In genomic region chr4:40492747-40493146, GRCh38 we compare ENCODE assay signal across 18 cellular contexts.
DNase-seq lines count a peak whose midpoint lies in the region; ATAC-seq, FAIRE-seq and TF ChIP-seq lines count a peak whose summit lies in the region.
"Had no signal": no experiment of that assay in that cellular context is flagged by ENCODE, and none has a peak within 500 bp of the region (broad histone marks: within the 10 kb centered on the region; RNA-seq: fewer than 3 reads in every experiment).

No MANE protein-coding gene starts in this region.

- H3K4me1 Mint-ChIP-seq in activated T-helper 2 cell treated with anti-CD3 and anti-CD28 coated beads, Interferon-gamma antibody, Interleukin-2, Interleukin-4, amounts not matched to agents 10 μg/mL and 5 μg/mL and 100 μg/mL, durations not matched to agents 14 hours and 24 hours and 36 hours (ENCODE audit: low read depth) = peaks cover 38% of the 10 kb centered on the region

- no CpG with 5 or more reads among the region's 4 CpGs for WGBS in IMR-90 (ENCODE audit: extremely low coverage in 2 of 2, insufficient read length in 1 of 2), 2 experiments
- WGBS in pancreas, 2 donors = 55 to 64% methylated on average over 4 of the region's 4 CpGs

- no peak overlapping the region for H3K14ac ChIP-seq in IMR-90 (replicated peaks; ENCODE audit: low read depth, low read length)

- CTCF ChIA-PET in IMR-90 (lab: Yijun Ruan, JAX) = no interaction called here

- TF ChIP-seq POLR2A in IMR-90 (IDR thresholded peaks at IDR 0.05; ENCODE audit: low read depth, low read length) (no peak), gastrocnemius medialis (IDR thresholded peaks at IDR 0.05) (no peak)

- H3K9me3 Mint-ChIP-seq in activated T-helper 2 cell treated with anti-CD3 and anti-CD28 coated beads, Interferon-gamma antibody, Interleukin-2, Interleukin-4, amounts not matched to agents 10 μg/mL and 5 μg/mL and 100 μg/mL, durations not matched to agents 14 hours and 24 hours and 36 hours = no peaks in the 10 kb centered on the region

- H3K4me3 ChIP-seq in IMR-90 (ENCODE audit: insufficient read depth, low read depth, low read length) = no peak overlapping the region
- H3K4me3 ChIP-seq in colonic mucosa = no peak overlapping the region
- no peak overlapping the region for H3K4me3 ChIP-seq in pancreas
- no peak overlapping the region for H3K4me3 ChIP-seq in gastrocnemius medialis
- H3K4me3 ChIP-seq: GM23248, right lobe of liver, tibial artery had no signal

- H2AK5ac ChIP-seq in IMR-90 (ENCODE audit: low read depth, low read length) = 0 out of 2 replicates have a peak overlapping the region, but pooled peaks have one; percentile 23

- H3K4me1 ChIP-seq in IMR-90 (ENCODE audit: control insufficient read depth, insufficient read depth, low read length) (peaks cover 3% of the 10 kb centered on the region; the same call in 1 of the 2 replicates), colonic mucosa (peaks cover 8% of the 10 kb centered on the region), pancreas (peaks cover 33 to 41% (median 38%) of the 10 kb centered on the region in 3 donors), gastrocnemius medialis (no peaks in the 10 kb centered on the region)
- H3K4me1 ChIP-seq: tibial artery had no signal

- H3K56ac ChIP-seq in IMR-90 (ENCODE audit: extremely low read depth, insufficient read depth, low read length) = no peak overlapping the region

- H3K36me3 Mint-ChIP-seq in activated T-helper 2 cell treated with anti-CD3 and anti-CD28 coated beads, Interferon-gamma antibody, Interleukin-2, Interleukin-4, amounts not matched to agents 10 μg/mL and 5 μg/mL and 100 μg/mL, durations not matched to agents 14 hours and 24 hours and 36 hours (ENCODE audit: low read depth) = peaks cover 6% of the 10 kb centered on the region

- TF ChIP-seq RAD21 in IMR-90 (IDR thresholded peaks at IDR 0.05; ENCODE audit: low read length) = no peak

- no peak overlapping the region for H3K23ac ChIP-seq in IMR-90 (ENCODE audit: low read depth, low read length)

- H4K20me1 ChIP-seq in IMR-90 (ENCODE audit: insufficient read depth, low read length) = no peaks in the 10 kb centered on the region

- peak; percentile 53 for DNase-seq in Caki2 (ENCODE audit: low read depth)
- DNase-seq in IMR-90 = no peak
- peak; percentile 17 for DNase-seq in colonic mucosa
- DNase-seq in pancreas = no peak
- no peak for DNase-seq in activated T-helper 2 cell treated with anti-CD3 and anti-CD28 coated beads, Interferon-gamma antibody, Interleukin-2, Interleukin-4, amounts not matched to agents 10 μg/mL and 5 μg/mL and 100 μg/mL, durations not matched to agents 14 hours and 24 hours and 36 hours (ENCODE audit: low spot score)
- no peak for DNase-seq in gastrocnemius medialis
- no peak for DNase-seq in UCSD-AML1 (lab: John Stamatoyannopoulos, UW; ENCODE audit: unreplicated experiment)
- DNase-seq: activated CD4-positive, alpha-beta T cell treated with anti-CD3 and anti-CD28 coated beads for 48 hours; activated CD8-positive, alpha-beta memory T cell treated with anti-CD3 and anti-CD28 coated beads, Interleukin-2, amount 50 U/mL, for 4 hours; activated gamma-delta T cell treated with Interleukin-2 at 50 U/mL for 16 hours; amniotic stem cell; caudate nucleus; foreskin keratinocyte; GM23248; right lobe of liver; stimulated activated naive CD4-positive, alpha-beta T cell; tibial artery had no signal

- no peak overlapping the region for H3K27ac Mint-ChIP-seq in activated T-helper 2 cell treated with anti-CD3 and anti-CD28 coated beads, Interferon-gamma antibody, Interleukin-2, Interleukin-4, amounts not matched to agents 10 μg/mL and 5 μg/mL and 100 μg/mL, durations not matched to agents 14 hours and 24 hours and 36 hours

- no peak for FAIRE-seq in pancreas (lab: Jason Lieb, UNC)

- H4K91ac ChIP-seq in IMR-90 (ENCODE audit: insufficient read depth, low read depth, low read length) = no peak overlapping the region

- H3K4me2 ChIP-seq in IMR-90 (ENCODE audit: low read depth, low read length) = no peak overlapping the region

- ATAC-seq in IMR-90 (ENCODE audit: low read depth) (no peak), pancreas (peak; percentile 48 to 62 (median 56)), GM21390 (IDR thresholded peaks at IDR 0.05; ENCODE audit: unreplicated experiment) (no peak), gastrocnemius medialis (no peak)
- ATAC-seq: foreskin keratinocyte had no signal

- intact Hi-C loops in IMR-90 (cut with micrococcal nuclease) = no loop called here
- intact Hi-C loops in colonic mucosa (cut with DNase I) = no loop called here
- intact Hi-C loops in pancreas (cut with DNase I) = no loop called here
- intact Hi-C loops in activated T-helper 2 cell treated with anti-CD3 and anti-CD28 coated beads, Interferon-gamma antibody, Interleukin-2, Interleukin-4, amounts not matched to agents 10 μg/mL and 5 μg/mL and 100 μg/mL, durations not matched to agents 14 hours and 24 hours and 36 hours (cut with micrococcal nuclease) = no loop called here
- intact Hi-C loops in gastrocnemius medialis (cut with DNase I; ENCODE audit: low total_unique reads) = no loop called here

- H2BK20ac ChIP-seq in IMR-90 (ENCODE audit: low read depth, low read length) = no peak overlapping the region

- POLR2A ChIA-PET in IMR-90 (lab: Charles Lee; ENCODE audit: unreplicated experiment) = no interaction called here

- H3K9me3 ChIP-seq in IMR-90 (ENCODE audit: control insufficient read depth, insufficient read depth, low read length) (no peaks in the 10 kb centered on the region), colonic mucosa (no peaks in the 10 kb centered on the region), pancreas (no peaks in the 10 kb centered on the region), gastrocnemius medialis (no peaks in the 10 kb centered on the region)
- H3K9me3 ChIP-seq: right lobe of liver, tibial artery had no signal

- H2BK120ac ChIP-seq in IMR-90 (ENCODE audit: low read depth, low read length) = no peak overlapping the region

- H3K79me1 ChIP-seq in IMR-90 (ENCODE audit: low read depth in 1 of 2, low read length in 2 of 2) = no peaks in the 10 kb centered on the region

- H3K36me3 ChIP-seq in IMR-90 (ENCODE audit: control insufficient read depth, insufficient read depth, low read length) = no peaks in the 10 kb centered on the region
- no peaks in the 10 kb centered on the region for H3K36me3 ChIP-seq in colonic mucosa
- no peaks in the 10 kb centered on the region for H3K36me3 ChIP-seq in pancreas
- H3K36me3 ChIP-seq in gastrocnemius medialis = no peaks in the 10 kb centered on the region
- H3K36me3 ChIP-seq: right lobe of liver, tibial artery had no signal

- no peak overlapping the region for H4K8ac ChIP-seq in IMR-90 (ENCODE audit: low read depth in 2 of 2, low read length in 2 of 2)

- no peak overlapping the region for H2AK9ac ChIP-seq in IMR-90 (replicated peaks; ENCODE audit: low read depth, low read length, poor library complexity)

- no peak for TF ChIP-seq CTCF in IMR-90 (conservative IDR thresholded peaks at IDR 0.05; ENCODE audit: low read depth, low read length)
- TF ChIP-seq CTCF in colonic mucosa (IDR thresholded peaks at IDR 0.05) = no peak
- TF ChIP-seq CTCF in pancreas (IDR thresholded peaks at IDR 0.05) = no peak
- no peak for TF ChIP-seq CTCF in gastrocnemius medialis (IDR thresholded peaks at IDR 0.05 in 4 of 5, conservative IDR thresholded peaks at IDR 0.05 in 1 of 5)

- H3K18ac ChIP-seq in IMR-90 (ENCODE audit: low read depth, low read length) = no peak overlapping the region

- H3K9me1 ChIP-seq in IMR-90 (ENCODE audit: insufficient read depth, low read length) = peaks cover 2% of the 10 kb centered on the region; the same call in 1 of the 2 replicates

- BruUV-seq in IMR-90 (replicated peaks; lab: Mats Ljungman, UMichigan) = no TSS peak

- no peak overlapping the region; the same call in 2 of the 3 replicates for H2BK15ac ChIP-seq in IMR-90 (ENCODE audit: low read depth, low read length)

- dilution Hi-C loops in IMR-90 (cut with HindIII; ENCODE audit: low sequenced_read_pairs, unreplicated experiment) = no loop called here

- in situ Hi-C loops in Caki2 (cut with HindIII; ENCODE audit: low pct_unique_long_range_greater_than_20kb, low sequenced_read_pairs) (loop anchor here (25.0 kb wide), 1 partner anchor 120 kb away; no protein-coding TSS in a partner anchor), IMR-90 (cut with MboI; ENCODE audit: low sequenced_read_pairs) (no loop called here), gastrocnemius medialis (cut with MboI; ENCODE audit: low sequenced_read_pairs in 4 of 4) (no loop called here)

- no peak overlapping the region for H4K5ac ChIP-seq in IMR-90 (ENCODE audit: low read depth, low read length)

- no peak overlapping the region for H3K9ac ChIP-seq in IMR-90 (ENCODE audit: low read depth, low read length)
- H3K9ac ChIP-seq in colonic mucosa (ENCODE audit: low read depth in 2 of 2, low read length in 2 of 2) = no peak overlapping the region
- H3K9ac ChIP-seq: GM23248 had no signal

- no peak overlapping the region for H3K4me3 Mint-ChIP-seq in activated T-helper 2 cell treated with anti-CD3 and anti-CD28 coated beads, Interferon-gamma antibody, Interleukin-2, Interleukin-4, amounts not matched to agents 10 μg/mL and 5 μg/mL and 100 μg/mL, durations not matched to agents 14 hours and 24 hours and 36 hours (ENCODE audit: low read depth)

- no peak overlapping the region for H2AFZ ChIP-seq in IMR-90 (replicated peaks; ENCODE audit: low read length, poor library complexity)
- H2AFZ ChIP-seq: GM23248 had no signal

- H3K27me3 ChIP-seq in IMR-90 (ENCODE audit: control insufficient read depth, insufficient read depth, low read length) (no peaks in the 10 kb centered on the region; the same call in 1 of the 2 replicates), colonic mucosa (no peaks in the 10 kb centered on the region), pancreas (no peaks in the 10 kb centered on the region), gastrocnemius medialis (no peaks in the 10 kb centered on the region)
- H3K27me3 ChIP-seq: foreskin keratinocyte, right lobe of liver, tibial artery had no signal

- no peak overlapping the region for H3K27ac ChIP-seq in IMR-90 (ENCODE audit: insufficient read depth, low read length)
- no peak overlapping the region for H3K27ac ChIP-seq in colonic mucosa
- peak overlapping the region in 3 of 4 donors; percentile 38 to 56 (median 45) for H3K27ac ChIP-seq in pancreas
- H3K27ac ChIP-seq in gastrocnemius medialis = no peak overlapping the region
- H3K27ac ChIP-seq: foreskin keratinocyte, GM23248, tibial artery had no signal

- H2BK5ac ChIP-seq in IMR-90 (ENCODE audit: low read depth, low read length, poor library complexity, severe bottlenecking) = no peak overlapping the region

- H3K27me3 Mint-ChIP-seq in activated T-helper 2 cell treated with anti-CD3 and anti-CD28 coated beads, Interferon-gamma antibody, Interleukin-2, Interleukin-4, amounts not matched to agents 10 μg/mL and 5 μg/mL and 100 μg/mL, durations not matched to agents 14 hours and 24 hours and 36 hours (ENCODE audit: low read depth) = no peaks in the 10 kb centered on the region

- no peak overlapping the region for H3K4ac ChIP-seq in IMR-90 (ENCODE audit: low read depth, low read length)

Comparison
In these comparisons a context has a peak if more than half of its experiments do, and no peak if none do; other contexts are left out.
1. DNase-seq: peak in Caki2 (single experiment) and colonic mucosa (single experiment); none in IMR-90 (single experiment), pancreas (0 of 6), activated T-helper 2 cell treated with anti-CD3 and anti-CD28 coated beads, Interferon-gamma antibody, Interleukin-2, Interleukin-4, amounts not matched to agents 10 μg/mL and 5 μg/mL and 100 μg/mL, durations not matched to agents 14 hours and 24 hours and 36 hours (single experiment), gastrocnemius medialis (0 of 2) and UCSD-AML1 (single experiment).
2. ATAC-seq: peak in pancreas (4 of 4); none in IMR-90 (single experiment), GM21390 (single experiment) and gastrocnemius medialis (0 of 2).
3. H3K27ac ChIP-seq: peak in pancreas (3 of 4); none in IMR-90 (single experiment), colonic mucosa (single experiment) and gastrocnemius medialis (0 of 4).